In the genomic region with DNA sequence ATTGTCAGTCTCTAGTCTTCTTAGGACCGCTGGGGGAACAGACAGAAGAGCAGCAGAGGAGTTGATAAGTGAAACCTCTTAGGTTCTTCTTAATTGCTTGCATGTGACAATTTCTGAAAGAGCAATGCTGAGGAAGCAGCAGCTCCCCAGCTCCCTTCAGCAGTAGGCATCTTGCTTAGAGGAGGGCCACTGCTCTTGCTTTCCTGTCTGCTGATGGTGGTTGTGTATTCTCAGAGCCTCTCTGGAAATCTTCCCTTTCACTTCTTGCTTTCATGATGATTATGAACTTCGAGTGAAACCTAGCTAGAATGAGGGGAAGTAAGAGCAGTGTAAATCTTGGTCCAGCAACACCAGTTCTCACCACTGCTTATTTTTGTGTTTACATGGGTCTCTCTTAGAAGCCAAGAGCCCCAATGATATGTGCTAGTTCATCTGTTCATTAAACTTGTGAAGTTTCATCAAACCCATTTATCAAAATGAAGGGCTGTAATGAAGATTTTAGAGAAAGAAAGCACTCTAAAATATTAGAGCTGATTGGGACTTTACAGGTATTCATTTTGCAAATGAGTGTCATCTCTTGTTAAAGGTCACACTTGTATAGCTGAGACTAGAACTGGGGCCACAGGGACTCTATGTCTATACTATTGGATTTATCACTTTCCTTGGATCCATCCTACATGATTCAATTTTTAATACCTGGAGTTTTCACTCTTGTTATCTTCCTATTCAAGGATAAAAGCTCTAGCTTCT, we compare ENCODE assay signal across 9 cellular contexts.
DNase-seq lines count a peak whose midpoint lies in the region; ATAC-seq and TF ChIP-seq lines count a peak whose summit lies in the region.
"Had no signal": no experiment of that assay in that cellular context is flagged by ENCODE, and none has a peak within 500 bp of the region (broad histone marks: within the 10 kb centered on the region; RNA-seq: fewer than 3 reads in every experiment).

No MANE protein-coding gene starts in this region.

- no peak overlapping the region for H3K27ac Mint-ChIP-seq in activated CD8-positive, alpha-beta memory T cell treated with anti-CD3 and anti-CD28 coated beads, Interleukin-2, amount 10 ng/mL, durations not matched to agents 7 days and 5 days
- H3K27ac Mint-ChIP-seq in stimulated activated effector memory CD8-positive, alpha-beta T cell treated with anti-CD3 and anti-CD28 coated beads, Interleukin-12 subunit alpha, Interleukin-12 subunit beta, amount 100 ng/mL, for 72 hours, result no peak overlapping the region

- peak overlapping the region; percentile 81 for H3K9ac ChIP-seq in OCI-LY3 (ENCODE audit: low read length)
- H3K9ac ChIP-seq: KMS-11 had no signal

- H3K36me3 ChIP-seq in OCI-LY3 (replicated peaks; ENCODE audit: low read depth, low read length), result peaks cover 8% of the 10 kb centered on the region

- H3K27ac ChIP-seq in OCI-LY3 (ENCODE audit: low read length), result peak overlapping the region; percentile 98
- H3K27ac ChIP-seq: KMS-11 had no signal

- no peak for TF ChIP-seq CTCF in OCI-LY3 (IDR thresholded peaks at IDR 0.05; ENCODE audit: low read depth, low read length)

- H3K4me1 Mint-ChIP-seq in activated CD8-positive, alpha-beta memory T cell treated with anti-CD3 and anti-CD28 coated beads, Interleukin-2, amount 10 ng/mL, durations not matched to agents 7 days and 5 days, result peaks cover 58% of the 10 kb centered on the region
- peaks cover 73% of the 10 kb centered on the region for H3K4me1 Mint-ChIP-seq in stimulated activated effector memory CD8-positive, alpha-beta T cell treated with anti-CD3 and anti-CD28 coated beads, Interleukin-12 subunit alpha, Interleukin-12 subunit beta, amount 100 ng/mL, for 72 hours

- peaks cover 4% of the 10 kb centered on the region for H3K36me3 Mint-ChIP-seq in activated CD8-positive, alpha-beta memory T cell treated with anti-CD3 and anti-CD28 coated beads, Interleukin-2, amount 10 ng/mL, durations not matched to agents 7 days and 5 days
- no peaks in the 10 kb centered on the region for H3K36me3 Mint-ChIP-seq in stimulated activated effector memory CD8-positive, alpha-beta T cell treated with anti-CD3 and anti-CD28 coated beads, Interleukin-12 subunit alpha, Interleukin-12 subunit beta, amount 100 ng/mL, for 72 hours

- H3K27me3 Mint-ChIP-seq in activated CD8-positive, alpha-beta memory T cell treated with anti-CD3 and anti-CD28 coated beads, Interleukin-2, amount 10 ng/mL, durations not matched to agents 7 days and 5 days, result peaks cover 2% of the 10 kb centered on the region

- H3K27me3 ChIP-seq in OCI-LY3 (ENCODE audit: low read depth, low read length), result no peaks in the 10 kb centered on the region

- no peaks in the 10 kb centered on the region for H4K20me1 ChIP-seq in OCI-LY3 (ENCODE audit: insufficient read depth, low read length)

- peak overlapping the region; percentile 67 for H3K4me3 ChIP-seq in OCI-LY3 (ENCODE audit: low read length)

- H3K4me2 ChIP-seq in OCI-LY3 (ENCODE audit: low read length), result peak overlapping the region; percentile 84
- H3K4me2 ChIP-seq: KMS-11 had no signal

- H3K79me2 ChIP-seq in OCI-LY3 (ENCODE audit: low read length), result peaks cover 27% of the 10 kb centered on the region

- H3K9me3 Mint-ChIP-seq in activated CD8-positive, alpha-beta memory T cell treated with anti-CD3 and anti-CD28 coated beads, Interleukin-2, amount 10 ng/mL, durations not matched to agents 7 days and 5 days (ENCODE audit: low read depth), result peaks cover 2% of the 10 kb centered on the region
- H3K9me3 Mint-ChIP-seq in stimulated activated effector memory CD8-positive, alpha-beta T cell treated with anti-CD3 and anti-CD28 coated beads, Interleukin-12 subunit alpha, Interleukin-12 subunit beta, amount 100 ng/mL, for 72 hours, result peaks cover 2% of the 10 kb centered on the region

- peaks cover 94% of the 10 kb centered on the region for H3K4me1 ChIP-seq in OCI-LY3 (ENCODE audit: low read length)

- ATAC-seq in activated CD8-positive, alpha-beta memory T cell treated with anti-CD3 and anti-CD28 coated beads, Interleukin-2, amount 10 ng/mL, durations not matched to agents 7 days and 5 days, result peak; percentile 79
- peak; percentile 94 for ATAC-seq in HG02852 (IDR thresholded peaks at IDR 0.05; ENCODE audit: unreplicated experiment)
- peak; percentile 87 for ATAC-seq in stimulated activated effector memory CD8-positive, alpha-beta T cell treated with anti-CD3 and anti-CD28 coated beads, Interleukin-12 subunit alpha, Interleukin-12 subunit beta, amount 100 ng/mL, for 72 hours

- DNase-seq in activated CD8-positive, alpha-beta memory T cell treated with anti-CD3 and anti-CD28 coated beads, Interleukin-2, amount 10 ng/mL, durations not matched to agents 7 days and 5 days, result peak; percentile 53
- DNase-seq in activated CD8-positive, alpha-beta memory T cell treated with anti-CD3 and anti-CD28 coated beads, Interleukin-2, amount 50 U/mL, for 48 hours, result no peak
- DNase-seq in stimulated activated effector memory CD8-positive, alpha-beta T cell treated with anti-CD3 and anti-CD28 coated beads, Interleukin-12 subunit alpha, Interleukin-12 subunit beta, amount 100 ng/mL, for 72 hours (ENCODE audit: low spot score in 2 of 2), result no peak
- DNase-seq in NCI-H2081 treated with DMSO at 0.1 percent for 48 hours (lab: John Stamatoyannopoulos, UW), result no peak
- no peak for DNase-seq in EL
- no peak for DNase-seq in GOT3 (lab: John Stamatoyannopoulos, UW)

- CTCF ChIA-PET in activated CD8-positive, alpha-beta memory T cell treated with anti-CD3 and anti-CD28 coated beads, Interleukin-2, amount 10 ng/mL, durations not matched to agents 7 days and 5 days (lab: Charles Lee), result interaction anchor here (1.5 to 3.2 kb wide), 3 partner anchors 11 to 661 kb away, joined by 3 to 14 read pairs (median 3); no protein-coding TSS in a partner anchor

- H2AFZ ChIP-seq in OCI-LY3 (ENCODE audit: low read depth, low read length), result no peak overlapping the region

- peaks cover 6% of the 10 kb centered on the region; the same call in 1 of the 2 replicates for H3K9me3 ChIP-seq in OCI-LY3 (ENCODE audit: insufficient read depth, low read length)

- no peak overlapping the region for H3K4me3 Mint-ChIP-seq in activated CD8-positive, alpha-beta memory T cell treated with anti-CD3 and anti-CD28 coated beads, Interleukin-2, amount 10 ng/mL, durations not matched to agents 7 days and 5 days
- no peak overlapping the region for H3K4me3 Mint-ChIP-seq in stimulated activated effector memory CD8-positive, alpha-beta T cell treated with anti-CD3 and anti-CD28 coated beads, Interleukin-12 subunit alpha, Interleukin-12 subunit beta, amount 100 ng/mL, for 72 hours
